Comparison of ENCODE assay signal across 20 cellular contexts in the genomic region with DNA sequence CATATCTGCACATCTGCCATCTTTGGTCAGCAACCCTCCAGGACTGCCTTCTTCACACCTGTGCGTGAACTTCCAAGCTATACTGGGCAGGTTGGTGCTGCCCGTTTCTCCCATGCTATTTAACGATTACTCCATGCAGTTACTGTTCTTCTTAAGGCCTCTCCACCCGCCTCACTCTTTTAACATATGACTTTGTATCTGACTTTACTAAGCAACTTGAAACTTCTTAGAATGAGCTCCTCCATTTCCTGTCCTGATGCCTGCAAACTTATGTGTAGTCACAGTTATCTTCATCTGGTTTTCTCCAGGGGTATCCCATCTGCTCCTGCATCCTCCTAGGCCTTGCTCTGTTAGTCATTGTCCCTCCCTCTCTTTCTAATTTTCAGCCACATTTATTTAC. TPM values are rescaled to one million over a fixed set of nuclear protein-coding genes. Genes with fewer than 3 reads are reported as not detected.
DNase-seq lines count a peak whose midpoint lies in the region; ATAC-seq and TF ChIP-seq lines count a peak whose summit lies in the region.
"Had no signal": no experiment of that assay in that cellular context is flagged by ENCODE, and none has a peak within 500 bp of the region (broad histone marks: within the 10 kb centered on the region; RNA-seq: fewer than 3 reads in every experiment).

No MANE protein-coding gene starts in this region.

- H3K27me3 Mint-ChIP-seq in T-helper 2 cell treated with Interferon-gamma antibody and Interleukin-4, amounts not matched to agents 5 μg/mL and 100 μg/mL, for 36 hours (ENCODE audit: low read depth): no peaks in the 10 kb centered on the region
- H3K27me3 Mint-ChIP-seq in CD4-positive, alpha-beta T cell: no peaks in the 10 kb centered on the region
- no peaks in the 10 kb centered on the region for H3K27me3 Mint-ChIP-seq in activated T-helper 17 cell treated with anti-CD3 and anti-CD28 coated beads, Interleukin-2, amount 50 U/mL, for 72 hours
- no peaks in the 10 kb centered on the region for H3K27me3 Mint-ChIP-seq in naive thymus-derived CD8-positive, alpha-beta T cell

- H3K27ac ChIP-seq in CD4-positive, alpha-beta T cell (ENCODE audit: low read depth, low read length): no peak overlapping the region
- H3K27ac ChIP-seq: 22Rv1, KMS-11, tibial artery had no signal

- ATAC-seq in CD4-positive, alpha-beta T cell (ENCODE audit: poor library complexity): no peak
- ATAC-seq in activated T-helper 17 cell treated with anti-CD3 and anti-CD28 coated beads, Interleukin-2, amount 50 U/mL, for 72 hours (replicated peaks): peak; percentile 43
- peak; percentile 20 to 34 for ATAC-seq in naive thymus-derived CD8-positive, alpha-beta T cell
- ATAC-seq in left lobe of liver: no peak

- no peaks in the 10 kb centered on the region for H3K9me3 Mint-ChIP-seq in T-helper 2 cell treated with Interferon-gamma antibody and Interleukin-4, amounts not matched to agents 5 μg/mL and 100 μg/mL, for 36 hours
- no peaks in the 10 kb centered on the region for H3K9me3 Mint-ChIP-seq in CD4-positive, alpha-beta T cell
- H3K9me3 Mint-ChIP-seq in activated T-helper 17 cell treated with anti-CD3 and anti-CD28 coated beads, Interleukin-2, amount 50 U/mL, for 72 hours: no peaks in the 10 kb centered on the region
- no peaks in the 10 kb centered on the region for H3K9me3 Mint-ChIP-seq in naive thymus-derived CD8-positive, alpha-beta T cell
- H3K9me3 Mint-ChIP-seq: nephron progenitor cell had no signal

- CTCF ChIA-PET in CD4-positive, alpha-beta T cell (lab: Charles Lee): interaction anchor here (1.0 to 1.4 kb wide), 3 partner anchors 13 to 43 kb away, joined by 3 to 5 read pairs (median 5); no protein-coding TSS in a partner anchor

- POLR2A ChIA-PET in CD4-positive, alpha-beta T cell (lab: Charles Lee): interaction anchor here (0.6 to 2.6 kb wide), 8 partner anchors 9 to 77 kb away, joined by 3 to 14 read pairs (median 4); no protein-coding TSS in a partner anchor
- POLR2A ChIA-PET in naive thymus-derived CD8-positive, alpha-beta T cell (lab: Charles Lee): interaction anchor here (0.6 to 1.7 kb wide), 4 partner anchors 9 to 18 kb away, joined by 3 to 7 read pairs (median 4); no protein-coding TSS in a partner anchor

- peak overlapping the region; percentile 55 for H3K4me3 Mint-ChIP-seq in T-helper 2 cell treated with Interferon-gamma antibody and Interleukin-4, amounts not matched to agents 5 μg/mL and 100 μg/mL, for 36 hours
- peak overlapping the region; percentile 52 for H3K4me3 Mint-ChIP-seq in CD4-positive, alpha-beta T cell
- H3K4me3 Mint-ChIP-seq in activated T-helper 17 cell treated with anti-CD3 and anti-CD28 coated beads, Interleukin-2, amount 50 U/mL, for 72 hours: peak overlapping the region; percentile 92
- peak overlapping the region; percentile 1 to 77 (median 63) for H3K4me3 Mint-ChIP-seq in naive thymus-derived CD8-positive, alpha-beta T cell
- H3K4me3 Mint-ChIP-seq: nephron progenitor cell had no signal

- no peak for TF ChIP-seq CTCF in CD4-positive, alpha-beta T cell (IDR thresholded peaks at IDR 0.05)

- no peak for DNase-seq in T-helper 2 cell treated with Interferon-gamma antibody and Interleukin-4, amounts not matched to agents 5 μg/mL and 100 μg/mL, for 36 hours (ENCODE audit: low spot score)
- DNase-seq in T-helper 2 cell: no peak
- no peak for DNase-seq in CD4-positive, alpha-beta T cell
- DNase-seq in naive thymus-derived CD8-positive, alpha-beta T cell: no peak
- no peak for DNase-seq in T-helper 9 cell
- DNase-seq in left lobe of liver (ENCODE audit: low spot score): no peak
- DNase-seq in germinal center (ENCODE audit: low spot score): no peak
- DNase-seq: DMS79, head of caudate nucleus, mesenchymal stem cell, NCI-H1092, NCI-H510A treated with DMSO at 0.1 percent for 48 hours, nephron progenitor cell, OCI-M1, small intestine, tibial artery had no signal

- intact Hi-C loops in CD4-positive, alpha-beta T cell (cut with DNase I, micrococcal nuclease): loop anchor here in 1 of 2 experiments (5.0 kb wide), 1 partner anchor 35 kb away; a partner anchor contains a TSS

- no peaks in the 10 kb centered on the region for H3K27me3 ChIP-seq in CD4-positive, alpha-beta T cell (ENCODE audit: control insufficient read depth, insufficient read depth, low read length)
- H3K27me3 ChIP-seq: tibial artery had no signal

- H3K4me1 Mint-ChIP-seq in T-helper 2 cell treated with Interferon-gamma antibody and Interleukin-4, amounts not matched to agents 5 μg/mL and 100 μg/mL, for 36 hours (ENCODE audit: low read depth): peaks cover 67% of the 10 kb centered on the region
- H3K4me1 Mint-ChIP-seq in CD4-positive, alpha-beta T cell (ENCODE audit: low read depth): peaks cover 92% of the 10 kb centered on the region
- H3K4me1 Mint-ChIP-seq in activated T-helper 17 cell treated with anti-CD3 and anti-CD28 coated beads, Interleukin-2, amount 50 U/mL, for 72 hours: peaks cover 63% of the 10 kb centered on the region
- H3K4me1 Mint-ChIP-seq in naive thymus-derived CD8-positive, alpha-beta T cell: peaks cover 54 to 93% (median 89%) of the 10 kb centered on the region in 4 donors

- peak overlapping the region; percentile 49 for H3K27ac Mint-ChIP-seq in T-helper 2 cell treated with Interferon-gamma antibody and Interleukin-4, amounts not matched to agents 5 μg/mL and 100 μg/mL, for 36 hours
- H3K27ac Mint-ChIP-seq in CD4-positive, alpha-beta T cell: peak overlapping the region; percentile 99
- H3K27ac Mint-ChIP-seq in activated T-helper 17 cell treated with anti-CD3 and anti-CD28 coated beads, Interleukin-2, amount 50 U/mL, for 72 hours: peak overlapping the region; percentile 92
- H3K27ac Mint-ChIP-seq in naive thymus-derived CD8-positive, alpha-beta T cell: peak overlapping the region in 9 of 10 donors; percentile 58 to 95 (median 86)
- H3K27ac Mint-ChIP-seq: nephron progenitor cell, progenitor cell of endocrine pancreas had no signal

- H3K36me3 Mint-ChIP-seq in T-helper 2 cell treated with Interferon-gamma antibody and Interleukin-4, amounts not matched to agents 5 μg/mL and 100 μg/mL, for 36 hours (ENCODE audit: low read depth): peaks cover 45% of the 10 kb centered on the region
- peaks cover 71% of the 10 kb centered on the region for H3K36me3 Mint-ChIP-seq in CD4-positive, alpha-beta T cell (ENCODE audit: low read depth)
- H3K36me3 Mint-ChIP-seq in activated T-helper 17 cell treated with anti-CD3 and anti-CD28 coated beads, Interleukin-2, amount 50 U/mL, for 72 hours (ENCODE audit: low read depth): peaks cover 83% of the 10 kb centered on the region
- peaks cover 0 to 56% (median 11%) of the 10 kb centered on the region in 3 donors for H3K36me3 Mint-ChIP-seq in naive thymus-derived CD8-positive, alpha-beta T cell

- no peaks in the 10 kb centered on the region for H3K9me3 ChIP-seq in CD4-positive, alpha-beta T cell (ENCODE audit: control insufficient read depth, low read length)
- H3K9me3 ChIP-seq: tibial artery had no signal

RNA-seq across cellular contexts. Expression of a gene that starts 35.7 kb away (rescaled TPM):
- 100 to 1,000 TPM; 378 to 385 TPM for total RNA-seq in CD4-positive, alpha-beta T cell
- 100 to 1,000 TPM; 127 to 148 TPM for total RNA-seq in activated T-helper 17 cell treated with anti-CD3 and anti-CD28 coated beads, Interleukin-2, amount 50 U/mL, for 72 hours
- 100 to 1,000 TPM; 284 to 306 TPM for total RNA-seq in naive thymus-derived CD8-positive, alpha-beta T cell
- polyA plus RNA-seq in naive thymus-derived CD8-positive, alpha-beta T cell: 100 to 1,000 TPM; 184 to 264 (median 209) TPM
- 6.4 TPM for total RNA-seq in left lobe of liver

Comparison
In these comparisons a context has a peak if more than half of its experiments do, and no peak if none do; other contexts are left out.
1. H3K27ac Mint-ChIP-seq: peak in every context shown above with its lines; median percentile 99 in CD4-positive, alpha-beta T cell; 92 in activated T-helper 17 cell treated with anti-CD3 and anti-CD28 coated beads, Interleukin-2, amount 50 U/mL, for 72 hours; 86 in naive thymus-derived CD8-positive, alpha-beta T cell; 49 in T-helper 2 cell treated with Interferon-gamma antibody and Interleukin-4, amounts not matched to agents 5 μg/mL and 100 μg/mL, for 36 hours.
2. ATAC-seq: peak in activated T-helper 17 cell treated with anti-CD3 and anti-CD28 coated beads, Interleukin-2, amount 50 U/mL, for 72 hours (single experiment) and naive thymus-derived CD8-positive, alpha-beta T cell (2 of 2); none in CD4-positive, alpha-beta T cell (single experiment) and left lobe of liver (single experiment).
3. RNA of a gene that starts 35.7 kb away (total RNA-seq): 378 to 385 TPM in CD4-positive, alpha-beta T cell, 284 to 306 TPM in naive thymus-derived CD8-positive, alpha-beta T cell and 127 to 148 TPM in activated T-helper 17 cell treated with anti-CD3 and anti-CD28 coated beads, Interleukin-2, amount 50 U/mL, for 72 hours; 6.4 TPM in left lobe of liver (single experiment); every median in the first group is over 10 times any median in the second.
4. Peak in every context shown above with its lines, with median percentiles within 50 percentile points of each other: H3K4me3 Mint-ChIP-seq.